ENCODE assay signal across 11 cellular contexts in genomic region chrX:154775611-154776349, GRCh38. TPM values are rescaled to one million over a fixed set of nuclear protein-coding genes. Genes with fewer than 3 reads are reported as not detected.
DNase-seq lines count a peak whose midpoint lies in the region; ATAC-seq and TF ChIP-seq lines count a peak whose summit lies in the region.
"Had no signal": no experiment of that assay in that cellular context is flagged by ENCODE, and none has a peak within 500 bp of the region (broad histone marks: within the 10 kb centered on the region; RNA-seq: fewer than 3 reads in every experiment).

No MANE protein-coding gene starts in this region.

- no peak for TF ChIP-seq POLR2A in NB4 (IDR thresholded peaks at IDR 0.05; ENCODE audit: extremely low read depth, insufficient read length)
- TF ChIP-seq POLR2A in uterus (IDR thresholded peaks at IDR 0.05) = no peak

- H3K4me3 Mint-ChIP-seq in activated naive CD8-positive, alpha-beta T cell treated with anti-CD3 and anti-CD28 coated beads, Interleukin-2, amount 50 U/mL, for 24 hours = no peak overlapping the region
- H3K4me3 Mint-ChIP-seq in immature natural killer cell = no peak overlapping the region

- no peaks in the 10 kb centered on the region for H3K27me3 Mint-ChIP-seq in activated naive CD8-positive, alpha-beta T cell treated with anti-CD3 and anti-CD28 coated beads, Interleukin-2, amount 50 U/mL, for 24 hours
- H3K27me3 Mint-ChIP-seq in immature natural killer cell (ENCODE audit: low read depth in 3 of 3) = peaks cover 2 to 10% (median 6%) of the 10 kb centered on the region in 3 donors

- H3K27me3 ChIP-seq in lower lobe of right lung (ENCODE audit: low read depth) = no peaks in the 10 kb centered on the region
- H3K27me3 ChIP-seq in psoas muscle (ENCODE audit: insufficient read depth in 3 of 3, low read length in 2 of 3) = no peaks in the 10 kb centered on the region
- no peaks in the 10 kb centered on the region for H3K27me3 ChIP-seq in uterus

- H3K27ac ChIP-seq in lower lobe of right lung = no peak overlapping the region
- H3K27ac ChIP-seq in psoas muscle = no peak overlapping the region
- no peak overlapping the region for H3K27ac ChIP-seq in uterus

- peaks cover 42% of the 10 kb centered on the region for H3K36me3 Mint-ChIP-seq in activated naive CD8-positive, alpha-beta T cell treated with anti-CD3 and anti-CD28 coated beads, Interleukin-2, amount 50 U/mL, for 24 hours (ENCODE audit: low read depth)
- H3K36me3 Mint-ChIP-seq in immature natural killer cell = peaks cover 4 to 25% (median 7%) of the 10 kb centered on the region in 3 donors

- H3K4me1 Mint-ChIP-seq in activated naive CD8-positive, alpha-beta T cell treated with anti-CD3 and anti-CD28 coated beads, Interleukin-2, amount 50 U/mL, for 24 hours = peaks cover 24% of the 10 kb centered on the region
- no peaks in the 10 kb centered on the region for H3K4me1 Mint-ChIP-seq in immature natural killer cell

- WGBS in psoas muscle, 3 donors = 78 to 92% (median 86%) methylated on average over 13 of the region's 13 CpGs

- H3K9me3 Mint-ChIP-seq in activated naive CD8-positive, alpha-beta T cell treated with anti-CD3 and anti-CD28 coated beads, Interleukin-2, amount 50 U/mL, for 24 hours = no peaks in the 10 kb centered on the region
- H3K9me3 Mint-ChIP-seq in immature natural killer cell = no peaks in the 10 kb centered on the region

- no peak overlapping the region for H3K4me3 ChIP-seq in NB4 (ENCODE audit: low read depth, low read length)
- H3K4me3 ChIP-seq in lower lobe of right lung = no peak overlapping the region
- H3K4me3 ChIP-seq in psoas muscle = no peak overlapping the region
- H3K4me3 ChIP-seq in uterus = no peak overlapping the region

- ATAC-seq in activated naive CD8-positive, alpha-beta T cell treated with anti-CD3 and anti-CD28 coated beads, Interleukin-2, amount 50 U/mL, for 24 hours = peak; percentile 67
- ATAC-seq in lower lobe of right lung = peak; percentile 56 to 65
- no peak for ATAC-seq in psoas muscle

- H3K9me3 ChIP-seq in lower lobe of right lung (no peaks in the 10 kb centered on the region), psoas muscle (peaks cover 3% of the 10 kb centered on the region), uterus (no peaks in the 10 kb centered on the region)

- H3K36me3 ChIP-seq in lower lobe of right lung (peaks cover 56% of the 10 kb centered on the region), psoas muscle (ENCODE audit: insufficient read depth in 1 of 2, low read depth in 1 of 2) (peaks cover 0 to 82% of the 10 kb centered on the region in 2 donors), uterus (no peaks in the 10 kb centered on the region)

- intact Hi-C loops in lower lobe of right lung (cut with DNase I) (no loop called here), psoas muscle (cut with DNase I) (no loop called here), uterus (cut with DNase I; ENCODE audit: low total_unique reads) (no loop called here)

- H3K27ac Mint-ChIP-seq in activated naive CD8-positive, alpha-beta T cell treated with anti-CD3 and anti-CD28 coated beads, Interleukin-2, amount 50 U/mL, for 24 hours = peak overlapping the region; percentile 46
- H3K27ac Mint-ChIP-seq in immature natural killer cell = no peak overlapping the region

- no peak for TF ChIP-seq CTCF in NB4 (IDR thresholded peaks at IDR 0.05; ENCODE audit: low read depth, low read length)
- TF ChIP-seq CTCF in lower lobe of right lung (IDR thresholded peaks at IDR 0.05) = no peak
- TF ChIP-seq CTCF in psoas muscle (IDR thresholded peaks at IDR 0.05) = no peak
- no peak for TF ChIP-seq CTCF in uterus (IDR thresholded peaks at IDR 0.05)

- peak; percentile 63 for DNase-seq in Caki2 (ENCODE audit: low read depth)
- peak; percentile 55 for DNase-seq in NB4 (ENCODE audit: low read depth)
- DNase-seq in activated naive CD8-positive, alpha-beta T cell treated with anti-CD3 and anti-CD28 coated beads, Interleukin-2, amount 50 U/mL, for 24 hours = no peak
- DNase-seq in lower lobe of right lung = no peak
- DNase-seq in NCI-H1092 (lab: John Stamatoyannopoulos, UW) = no peak
- DNase-seq in psoas muscle = no peak
- DNase-seq in uterus = no peak
- no peak for DNase-seq in immature natural killer cell
- DNase-seq: T1000 had no signal

- H3K4me1 ChIP-seq in lower lobe of right lung = no peaks in the 10 kb centered on the region
- H3K4me1 ChIP-seq in psoas muscle = no peaks in the 10 kb centered on the region
- H3K4me1 ChIP-seq in uterus = no peaks in the 10 kb centered on the region

- in situ Hi-C loops in Caki2 (cut with HindIII; ENCODE audit: low pct_unique_long_range_greater_than_20kb, low sequenced_read_pairs) = no loop called here

RNA-seq across cellular contexts. Expression of gene DKC1, which starts 13.1 kb away (rescaled TPM):
- 20.4 and 68.5 TPM in 2 replicates for total RNA-seq in Caki2 (2014; rRNA removed; shearing (Covaris generic); ENCODE audit: low replicate concordance)
- total RNA-seq in lower lobe of right lung = 26.1 TPM
- 10 to 100 TPM; 21.2 to 45.5 (median 34.6) TPM for total RNA-seq in psoas muscle
- polyA plus RNA-seq in psoas muscle = 10 to 100 TPM; 23.4 to 61.0 (median 38.2) TPM
- total RNA-seq in uterus = 10 to 100 TPM in 2 of 4 donors, 1 to 10 TPM in 2; 6.4 to 36.4 (median 19.1) TPM
- polyA plus RNA-seq in immature natural killer cell = 10 to 100 TPM; 21.1 to 35.5 (median 32.3) TPM

RNA-seq across cellular contexts. Expression of gene GAB3, which starts 24.9 kb away (rescaled TPM):
- 0.14 TPM in 1 of 2 replicates, not detected in the other for total RNA-seq in Caki2 (2014; rRNA removed; shearing (Covaris generic); ENCODE audit: low replicate concordance)
- total RNA-seq in lower lobe of right lung (17.4 TPM), psoas muscle (1 to 10 TPM; 1.0 to 3.4 (median 1.4) TPM), uterus (10 to 100 TPM in 1 of 4 donors, 1 to 10 TPM in 3; 2.9 to 34.1 (median 7.2) TPM)
- polyA plus RNA-seq in psoas muscle (1 to 10 TPM in 1 of 3 donors, under 1 TPM in 2; 0.61 to 3.2 (median 0.65) TPM), immature natural killer cell (10 to 100 TPM in 2 of 3 donors, 1 to 10 TPM in 1; 9.3 to 23.6 (median 15.6) TPM)

RNA-seq across cellular contexts. Expression of gene MPP1, which starts 29.5 kb away (rescaled TPM):
- total RNA-seq in Caki2 (2014; rRNA removed; shearing (Covaris generic); ENCODE audit: low replicate concordance) = 36.1 and 38.7 TPM in 2 replicates
- total RNA-seq in lower lobe of right lung = 57.0 TPM
- 10 to 100 TPM; 15.1 to 21.3 (median 18.8) TPM for total RNA-seq in psoas muscle
- 10 to 100 TPM; 13.9 to 22.1 (median 15.1) TPM for polyA plus RNA-seq in psoas muscle
- total RNA-seq in uterus = 10 to 100 TPM in 3 of 4 donors, 1 to 10 TPM in 1; 8.5 to 31.0 (median 20.4) TPM
- 10 to 100 TPM; 18.0 to 37.5 (median 23.2) TPM for polyA plus RNA-seq in immature natural killer cell

RNA-seq across cellular contexts. Expression of gene SMIM9, which starts 58.7 kb away (rescaled TPM):
- not detected in 2 replicates for total RNA-seq in Caki2 (2014; rRNA removed; shearing (Covaris generic); ENCODE audit: low replicate concordance)
- total RNA-seq in lower lobe of right lung = not detected
- not detected for total RNA-seq in psoas muscle
- not detected for polyA plus RNA-seq in psoas muscle
- total RNA-seq in uterus = not detected
- not detected for polyA plus RNA-seq in immature natural killer cell
- total RNA-seq: H1, mononuclear cell had no signal
- polyA plus RNA-seq: H1 had no signal

Comparison
In these comparisons a context has a peak if more than half of its experiments do, and no peak if none do; other contexts are left out.
1. DNase-seq: peak in Caki2 (single experiment) and NB4 (single experiment); none in activated naive CD8-positive, alpha-beta T cell treated with anti-CD3 and anti-CD28 coated beads, Interleukin-2, amount 50 U/mL, for 24 hours (single experiment), lower lobe of right lung (single experiment), NCI-H1092 (single experiment), psoas muscle (0 of 2), uterus (0 of 2) and immature natural killer cell (0 of 3).
2. ATAC-seq: peak in activated naive CD8-positive, alpha-beta T cell treated with anti-CD3 and anti-CD28 coated beads, Interleukin-2, amount 50 U/mL, for 24 hours (single experiment) and lower lobe of right lung (2 of 2); none in psoas muscle (0 of 4).